In genomic region chr6:93964926-93965325, GRCh38 we compare ENCODE assay signal across 34 cellular contexts.
DNase-seq lines count a peak whose midpoint lies in the region; ATAC-seq, FAIRE-seq and TF ChIP-seq lines count a peak whose summit lies in the region.
"Had no signal": no experiment of that assay in that cellular context is flagged by ENCODE, and none has a peak within 500 bp of the region (broad histone marks: within the 10 kb centered on the region; RNA-seq: fewer than 3 reads in every experiment).

No MANE protein-coding gene starts in this region.

- H4K91ac ChIP-seq in IMR-90 (ENCODE audit: insufficient read depth, low read depth, low read length) = no peak overlapping the region

- no peak overlapping the region for H3K4me2 ChIP-seq in HepG2 (ENCODE audit: low read depth, low read length)
- no peak overlapping the region for H3K4me2 ChIP-seq in IMR-90 (ENCODE audit: low read depth, low read length)
- H3K4me2 ChIP-seq: A549; BLaER1; BLaER1 treated with 17β-estradiol and CSF1 and Interleukin-3, amounts not matched to agents 10 nM and 100 nM had no signal

- no peak for TF ChIP-seq CTCF in HepG2 (CRISPR knock-in tag; IDR thresholded peaks at IDR 0.05)
- no peak for TF ChIP-seq CTCF in right lobe of liver (IDR thresholded peaks at IDR 0.05)
- TF ChIP-seq CTCF in IMR-90 (conservative IDR thresholded peaks at IDR 0.05; ENCODE audit: low read depth, low read length) = no peak
- TF ChIP-seq CTCF in VCaP (conservative IDR thresholded peaks at IDR 0.05) = no peak
- no peak for TF ChIP-seq CTCF in CD4-positive, alpha-beta T cell (IDR thresholded peaks at IDR 0.05)

- POLR2A ChIA-PET in HepG2 (lab: Yijun Ruan, JAX) = no interaction called here
- POLR2A ChIA-PET in IMR-90 (lab: Charles Lee; ENCODE audit: unreplicated experiment) = no interaction called here
- POLR2A ChIA-PET in CD4-positive, alpha-beta T cell (lab: Charles Lee) = no interaction called here

- H3K4ac ChIP-seq in IMR-90 (ENCODE audit: low read depth, low read length) = no peak overlapping the region

- no peak for FAIRE-seq in HepG2 (lab: Jason Lieb, UNC)
- FAIRE-seq: A204.1, A549, D721Med had no signal

- CTCF ChIA-PET in HepG2 (lab: Yijun Ruan, JAX; ENCODE audit: low intra/inter-chr PET ratio, low total read pairs) = no interaction called here
- CTCF ChIA-PET in IMR-90 (lab: Yijun Ruan, JAX) = no interaction called here
- CTCF ChIA-PET in CD4-positive, alpha-beta T cell (lab: Charles Lee) = no interaction called here

- no peak overlapping the region for H3K14ac ChIP-seq in IMR-90 (replicated peaks; ENCODE audit: low read depth, low read length)

- no peak overlapping the region for H3K56ac ChIP-seq in IMR-90 (ENCODE audit: extremely low read depth, insufficient read depth, low read length)

- no peak overlapping the region for H2BK120ac ChIP-seq in IMR-90 (ENCODE audit: low read depth, low read length)

- H4K20me1 ChIP-seq in HepG2 (ENCODE audit: insufficient read depth, low read length) (no peaks in the 10 kb centered on the region), IMR-90 (ENCODE audit: insufficient read depth, low read length) (no peaks in the 10 kb centered on the region)
- H4K20me1 ChIP-seq: BLaER1; BLaER1 treated with 17β-estradiol and CSF1 and Interleukin-3, amounts not matched to agents 10 nM and 100 nM had no signal

- no peak for ATAC-seq in HepG2
- ATAC-seq in right lobe of liver = no peak
- no peak for ATAC-seq in IMR-90 (ENCODE audit: low read depth)
- no peak for ATAC-seq in CD4-positive, alpha-beta T cell (ENCODE audit: poor library complexity)
- ATAC-seq: A549; CD8-positive, alpha-beta T cell had no signal

- H2BK20ac ChIP-seq in IMR-90 (ENCODE audit: low read depth, low read length) = no peak overlapping the region

- H3K27me3 Mint-ChIP-seq in CD4-positive, alpha-beta T cell = no peaks in the 10 kb centered on the region
- H3K27me3 Mint-ChIP-seq: B cell; CD4-positive, alpha-beta memory T cell; CD4-positive, CD25-positive, alpha-beta regulatory T cell; CD8-positive, alpha-beta memory T cell had no signal

- no peak overlapping the region for H2BK15ac ChIP-seq in IMR-90 (ENCODE audit: low read depth, low read length)

- H3K18ac ChIP-seq in IMR-90 (ENCODE audit: low read depth, low read length) = no peak overlapping the region

- no peak overlapping the region for H4K5ac ChIP-seq in IMR-90 (ENCODE audit: low read depth, low read length)

- H3K9me3 ChIP-seq in HepG2 (ENCODE audit: low read length) (no peaks in the 10 kb centered on the region), right lobe of liver (no peaks in the 10 kb centered on the region), IMR-90 (ENCODE audit: control insufficient read depth, insufficient read depth, low read length) (no peaks in the 10 kb centered on the region; the same call in 1 of the 2 replicates), MG63 (no peaks in the 10 kb centered on the region)
- no peaks in the 10 kb centered on the region for H3K9me3 ChIP-seq in CD4-positive, alpha-beta T cell (ENCODE audit: control insufficient read depth, low read length)
- H3K9me3 ChIP-seq: A549; BE2C; BLaER1; BLaER1 treated with 17β-estradiol and CSF1 and Interleukin-3, amounts not matched to agents 10 nM and 100 nM; Caco-2 had no signal

- H3K79me1 ChIP-seq in IMR-90 (ENCODE audit: low read depth in 1 of 2, low read length in 2 of 2) = no peaks in the 10 kb centered on the region

- no peak for TF ChIP-seq POLR2A in HepG2 (IDR thresholded peaks at IDR 0.05; ENCODE audit: insufficient read depth in 1 of 2, low read depth in 2 of 2, low read length in 2 of 2)
- TF ChIP-seq POLR2A in right lobe of liver (IDR thresholded peaks at IDR 0.05) = no peak
- no peak for TF ChIP-seq POLR2A in IMR-90 (IDR thresholded peaks at IDR 0.05; ENCODE audit: low read depth, low read length)

- H4K8ac ChIP-seq in IMR-90 (ENCODE audit: low read depth in 2 of 2, low read length in 2 of 2) = no peak overlapping the region

- no peak overlapping the region for H2AK9ac ChIP-seq in IMR-90 (replicated peaks; ENCODE audit: low read depth, low read length, poor library complexity)

- no peaks in the 10 kb centered on the region for H3K36me3 ChIP-seq in HepG2 (replicated peaks in 1 of 2; ENCODE audit: control insufficient read depth in 1 of 2, insufficient read depth in 2 of 2, low read length in 2 of 2)
- H3K36me3 ChIP-seq in right lobe of liver = no peaks in the 10 kb centered on the region
- H3K36me3 ChIP-seq in IMR-90 (ENCODE audit: control insufficient read depth, insufficient read depth, low read length) = no peaks in the 10 kb centered on the region
- H3K36me3 ChIP-seq in MG63 = no peaks in the 10 kb centered on the region
- H3K36me3 ChIP-seq: BE2C; BLaER1; BLaER1 treated with 17β-estradiol and CSF1 and Interleukin-3, amounts not matched to agents 10 nM and 100 nM had no signal

- no peak overlapping the region for H2AFZ ChIP-seq in HepG2 (ENCODE audit: low read length)
- no peak overlapping the region for H2AFZ ChIP-seq in IMR-90 (replicated peaks; ENCODE audit: low read length, poor library complexity)

- BruUV-seq in HepG2 (replicated peaks; lab: Mats Ljungman, UMichigan) = no TSS peak
- BruUV-seq in IMR-90 (replicated peaks; lab: Mats Ljungman, UMichigan) = no TSS peak

- dilution Hi-C loops in IMR-90 (cut with HindIII; ENCODE audit: low sequenced_read_pairs, unreplicated experiment) = no loop called here

- WGBS in HepG2 (ENCODE audit: low lambda C conversion rate) = 0% methylated on average over 1 of the region's 1 CpG
- WGBS in right lobe of liver (ENCODE audit: insufficient coverage, low coverage, low lambda C conversion rate, missing lambda C conversion rate) = 41% methylated on average over 1 of the region's 1 CpG
- no CpG with 5 or more reads among the region's 1 CpG for WGBS in IMR-90 (ENCODE audit: extremely low coverage in 2 of 2, insufficient read length in 1 of 2), 2 experiments

- H3K4me1 Mint-ChIP-seq in CD4-positive, alpha-beta T cell (ENCODE audit: low read depth) = no peaks in the 10 kb centered on the region
- H3K4me1 Mint-ChIP-seq: B cell; CD14-positive monocyte; CD4-positive, alpha-beta memory T cell; CD4-positive, CD25-positive, alpha-beta regulatory T cell; CD8-positive, alpha-beta memory T cell had no signal

- H3K27ac ChIP-seq in HepG2 (ENCODE audit: extremely low read length, insufficient read depth, low read length) (no peak overlapping the region), right lobe of liver (no peak overlapping the region), IMR-90 (ENCODE audit: insufficient read depth, low read length) (no peak overlapping the region), VCaP (peak overlapping the region; percentile 50)
- H3K27ac ChIP-seq in CD4-positive, alpha-beta T cell (ENCODE audit: low read depth, low read length) = no peak overlapping the region
- H3K27ac ChIP-seq: 22Rv1; A549; BLaER1; BLaER1 treated with 17β-estradiol and CSF1 and Interleukin-3, amounts not matched to agents 10 nM and 100 nM; C4-2B had no signal

- in situ Hi-C loops in HepG2 (cut with HindIII; ENCODE audit: extremely low pct_ligation_motif_present, low pct_unique_long_range_greater_than_20kb) = no loop called here
- in situ Hi-C loops in IMR-90 (cut with MboI; ENCODE audit: low sequenced_read_pairs) = no loop called here

- H3K36me3 Mint-ChIP-seq in CD4-positive, alpha-beta T cell (ENCODE audit: low read depth) = no peaks in the 10 kb centered on the region
- H3K36me3 Mint-ChIP-seq: CD14-positive monocyte; CD4-positive, alpha-beta memory T cell; CD4-positive, CD25-positive, alpha-beta regulatory T cell; CD8-positive, alpha-beta memory T cell; CD8-positive, alpha-beta T cell had no signal

- TF ChIP-seq RAD21 in HepG2 (CRISPR knock-in tag; IDR thresholded peaks at IDR 0.05) (no peak), IMR-90 (IDR thresholded peaks at IDR 0.05; ENCODE audit: low read length) (no peak)

- H3K4me3 ChIP-seq in HepG2 (replicated peaks in 1 of 3; ENCODE audit: insufficient read depth in 1 of 3, low read depth in 2 of 3, low read length in 3 of 3) (no peak overlapping the region), right lobe of liver (no peak overlapping the region), IMR-90 (ENCODE audit: insufficient read depth, low read depth, low read length) (no peak overlapping the region), MG63 (no peak overlapping the region)
- H3K4me3 ChIP-seq: A549; BLaER1; BLaER1 treated with 17β-estradiol and CSF1 and Interleukin-3, amounts not matched to agents 10 nM and 100 nM had no signal

- DNase-seq in HepG2 (ENCODE audit: low spot score) (no peak), right lobe of liver (no peak), IMR-90 (no peak), MG63 (no peak)
- no peak for DNase-seq in CD4-positive, alpha-beta T cell
- DNase-seq: 8988T; ACHN; AML-193; BE2C; C1 segment of cervical spinal cord; Calu3; CD4-positive, alpha-beta memory T cell; CD4-positive, CD25-positive, alpha-beta regulatory T cell; CD8-positive, alpha-beta memory T cell; CD8-positive, alpha-beta T cell; COR-L47; DMS 273 treated with DMSO at 0.1 percent for 48 hours; DMS153; DMS53; DMS79; DMS79 treated with DMSO at 0.1 percent for 48 hours; DND-41; EL had no signal

- H3K4me1 ChIP-seq in HepG2 (ENCODE audit: insufficient read depth, low read length) (no peaks in the 10 kb centered on the region), right lobe of liver (no peaks in the 10 kb centered on the region), IMR-90 (ENCODE audit: control insufficient read depth, insufficient read depth, low read length) (no peaks in the 10 kb centered on the region)
- H3K4me1 ChIP-seq: A549; BE2C; BLaER1; BLaER1 treated with 17β-estradiol and CSF1 and Interleukin-3, amounts not matched to agents 10 nM and 100 nM; Caco-2 had no signal

- H3K79me2 ChIP-seq in HepG2 (ENCODE audit: insufficient read depth, low read length) = no peaks in the 10 kb centered on the region

- H3K27me3 ChIP-seq in HepG2 (ENCODE audit: control insufficient read depth in 1 of 2, insufficient read depth in 2 of 2, low read length in 2 of 2) = no peaks in the 10 kb centered on the region
- no peaks in the 10 kb centered on the region for H3K27me3 ChIP-seq in right lobe of liver
- no peaks in the 10 kb centered on the region for H3K27me3 ChIP-seq in IMR-90 (ENCODE audit: control insufficient read depth, insufficient read depth, low read length)
- no peaks in the 10 kb centered on the region for H3K27me3 ChIP-seq in MG63
- H3K27me3 ChIP-seq in CD4-positive, alpha-beta T cell (ENCODE audit: control insufficient read depth, insufficient read depth, low read length) = no peaks in the 10 kb centered on the region
- H3K27me3 ChIP-seq: BE2C; BLaER1; BLaER1 treated with 17β-estradiol and CSF1 and Interleukin-3, amounts not matched to agents 10 nM and 100 nM had no signal

- no peak overlapping the region for H2BK5ac ChIP-seq in IMR-90 (ENCODE audit: low read depth, low read length, poor library complexity, severe bottlenecking)

- H3K27ac Mint-ChIP-seq in CD4-positive, alpha-beta T cell = no peak overlapping the region
- H3K27ac Mint-ChIP-seq: B cell; CD14-positive monocyte; CD4-positive, alpha-beta memory T cell; CD4-positive, CD25-positive, alpha-beta regulatory T cell; CD8-positive, alpha-beta memory T cell; CD8-positive, alpha-beta T cell had no signal

- H3K9me3 Mint-ChIP-seq in CD4-positive, alpha-beta T cell = no peaks in the 10 kb centered on the region
- H3K9me3 Mint-ChIP-seq: CD8-positive, alpha-beta T cell had no signal

- no peak overlapping the region for H3K23ac ChIP-seq in IMR-90 (ENCODE audit: low read depth, low read length)

- intact Hi-C loops in HepG2 (cut with micrococcal nuclease; ENCODE audit: unreplicated experiment) = no loop called here
- intact Hi-C loops in right lobe of liver (cut with DNase I) = no loop called here
- intact Hi-C loops in IMR-90 (cut with micrococcal nuclease) = no loop called here
- intact Hi-C loops in CD4-positive, alpha-beta T cell (cut with DNase I, micrococcal nuclease) = no loop called here

- H2AK5ac ChIP-seq in IMR-90 (ENCODE audit: low read depth, low read length) = no peak overlapping the region

- no peaks in the 10 kb centered on the region for H3K9me1 ChIP-seq in IMR-90 (ENCODE audit: insufficient read depth, low read length)

- H3K9ac ChIP-seq in HepG2 (ENCODE audit: insufficient read depth, low read depth, low read length) = no peak overlapping the region
- no peak overlapping the region for H3K9ac ChIP-seq in IMR-90 (ENCODE audit: low read depth, low read length)
- H3K9ac ChIP-seq: BLaER1; BLaER1 treated with 17β-estradiol and CSF1 and Interleukin-3, amounts not matched to agents 10 nM and 100 nM had no signal

- no peak overlapping the region for H3K4me3 Mint-ChIP-seq in CD4-positive, alpha-beta T cell
- H3K4me3 Mint-ChIP-seq: B cell; CD14-positive monocyte; CD4-positive, alpha-beta memory T cell; CD4-positive, CD25-positive, alpha-beta regulatory T cell; CD8-positive, alpha-beta memory T cell; CD8-positive, alpha-beta T cell had no signal

- TF ChIP-seq EP300 in HepG2 (IDR thresholded peaks at IDR 0.05; ENCODE audit: low read depth in 2 of 2, low read length in 2 of 2) = no peak
- TF ChIP-seq EP300 in HepG2 (CRISPR knock-in tag; IDR thresholded peaks at IDR 0.05; ENCODE audit: borderline replicate concordance) = no peak
